Comparison of ENCODE assay signal across 21 cellular contexts in genomic region chr11:134144744-134145143, GRCh38.
"Had no signal": no experiment of that assay in that cellular context is flagged by ENCODE, and none has a peak within 500 bp of the region (broad histone marks: within the 10 kb centered on the region; RNA-seq: fewer than 3 reads in every experiment).

No MANE protein-coding gene starts in this region.

- H3K9me3 ChIP-seq: ascending aorta, esophagus muscularis mucosa, left ventricle myocardium inferior, transverse colon, uterus had no signal

- H3K27ac Mint-ChIP-seq: activated B cell treated with CpG ODN at 0.5 μM for 24 hours; activated naive CD8-positive, alpha-beta T cell treated with anti-CD3 and anti-CD28 coated beads, Interleukin-2, amount 10 ng/mL, durations not matched to agents 7 days and 5 days; immature natural killer cell; nephron; stimulated activated naive CD8-positive, alpha-beta T cell treated with anti-CD3 and anti-CD28 coated beads, Interleukin-15, Interleukin-2, amounts not matched to agents 100 ng/mL and 50 ng/mL, for 24 hours had no signal

- H3K9me3 Mint-ChIP-seq: activated B cell treated with CpG ODN at 0.5 μM for 24 hours; activated naive CD8-positive, alpha-beta T cell treated with anti-CD3 and anti-CD28 coated beads, Interleukin-2, amount 10 ng/mL, durations not matched to agents 7 days and 5 days; activated T-cell treated with anti-CD3 and anti-CD28 coated beads, Interleukin-2, amount 50 U/mL, for 72 hours; immature natural killer cell; nephron; stimulated activated naive CD8-positive, alpha-beta T cell treated with anti-CD3 and anti-CD28 coated beads, Interleukin-15, Interleukin-2, amounts not matched to agents 100 ng/mL and 50 ng/mL, for 24 hours had no signal

- H3K27me3 Mint-ChIP-seq: activated B cell treated with CpG ODN at 0.5 μM for 24 hours; activated naive CD8-positive, alpha-beta T cell treated with anti-CD3 and anti-CD28 coated beads, Interleukin-2, amount 10 ng/mL, durations not matched to agents 7 days and 5 days; stimulated activated naive CD8-positive, alpha-beta T cell treated with anti-CD3 and anti-CD28 coated beads, Interleukin-15, Interleukin-2, amounts not matched to agents 100 ng/mL and 50 ng/mL, for 24 hours had no signal

- H3K4me1 Mint-ChIP-seq: activated B cell treated with CpG ODN at 0.5 μM for 24 hours had no signal

- H3K4me3 Mint-ChIP-seq: activated B cell treated with CpG ODN at 0.5 μM for 24 hours; activated naive CD8-positive, alpha-beta T cell treated with anti-CD3 and anti-CD28 coated beads, Interleukin-2, amount 10 ng/mL, durations not matched to agents 7 days and 5 days; activated T-cell treated with anti-CD3 and anti-CD28 coated beads, Interleukin-2, amount 50 U/mL, for 72 hours; immature natural killer cell; nephron; stimulated activated naive CD8-positive, alpha-beta T cell treated with anti-CD3 and anti-CD28 coated beads, Interleukin-15, Interleukin-2, amounts not matched to agents 100 ng/mL and 50 ng/mL, for 24 hours had no signal

- ATAC-seq: activated T-cell treated with anti-CD3 and anti-CD28 coated beads, Interleukin-2, amount 50 U/mL, for 72 hours had no signal

- DNase-seq: activated B cell treated with CpG ODN at 0.5 μM for 24 hours; activated CD4-positive, alpha-beta T cell treated with anti-CD3 and anti-CD28 coated beads for 4 hours; activated CD8-positive, alpha-beta memory T cell treated with anti-CD3 and anti-CD28 coated beads, Interleukin-2, amount 50 U/mL, for 4 hours; activated gamma-delta T cell; activated naive CD8-positive, alpha-beta T cell treated with anti-CD3 and anti-CD28 coated beads, Interleukin-2, amount 10 ng/mL, durations not matched to agents 7 days and 5 days; activated T-cell treated with anti-CD3 and anti-CD28 coated beads, Interleukin-2, amount 50 U/mL, for 72 hours; cerebellar nuclear complex; effector CD8-positive, alpha-beta T cell; immature natural killer cell; kidney glomerular epithelial cell; left ventricle myocardium inferior; mammary epithelial cell; midbrain; occipital lobe; stimulated activated CD4-positive, alpha-beta T cell treated with anti-CD3 and anti-CD28 coated beads, Interleukin-2, amount 100 ng/mL, for 24 hours; transverse colon; uterus had no signal
